In the genomic region with DNA sequence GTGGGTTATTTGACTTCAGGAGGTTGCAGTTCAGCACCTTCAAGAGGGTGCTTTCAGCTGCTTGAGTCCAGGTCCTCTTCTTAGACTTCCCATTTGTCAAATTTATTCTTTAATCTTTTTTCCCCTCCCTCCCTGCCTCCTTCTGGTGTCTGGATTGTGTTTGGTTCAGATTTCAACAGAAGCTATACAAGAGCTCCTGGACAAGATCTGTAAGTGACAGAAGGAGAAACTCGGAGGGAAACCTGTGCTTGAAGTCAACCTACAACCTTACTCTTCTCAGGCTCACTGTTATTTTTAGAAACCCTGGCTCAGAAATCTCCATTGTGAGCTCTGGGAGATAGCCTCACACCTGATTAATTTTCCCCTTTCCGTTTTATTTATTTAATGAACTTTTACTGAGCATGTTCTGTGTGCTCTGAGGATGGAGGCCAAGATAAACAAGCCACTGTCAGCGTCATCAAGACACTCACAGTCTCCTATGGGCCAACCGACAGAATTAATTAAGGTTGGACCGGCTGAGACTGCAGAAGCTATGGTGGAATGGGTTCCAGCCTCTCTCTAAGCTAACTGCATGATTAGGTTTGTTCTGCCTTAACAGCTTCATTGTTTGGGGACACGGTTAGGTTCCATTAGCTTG, we compare ENCODE assay signal across 29 cellular contexts. TPM values are rescaled to one million over a fixed set of nuclear protein-coding genes. Genes with fewer than 3 reads are reported as not detected.
DNase-seq lines count a peak whose midpoint lies in the region; ATAC-seq and TF ChIP-seq lines count a peak whose summit lies in the region.
"Had no signal": no experiment of that assay in that cellular context is flagged by ENCODE, and none has a peak within 500 bp of the region (broad histone marks: within the 10 kb centered on the region; RNA-seq: fewer than 3 reads in every experiment).

No MANE protein-coding gene starts in this region.

- intact Hi-C loops in ascending aorta (cut with DNase I), result no loop called here

- H3K4me3 Mint-ChIP-seq in T-helper 2 cell treated with Interferon-gamma antibody and Interleukin-4, amounts not matched to agents 5 μg/mL and 100 μg/mL, for 36 hours, result peak overlapping the region; percentile 80
- H3K4me3 Mint-ChIP-seq in neural progenitor cell (no peak overlapping the region), GM23338 (no peak overlapping the region)
- H3K4me3 Mint-ChIP-seq: activated CD4-positive, alpha-beta memory T cell treated with anti-CD3 and anti-CD28 coated beads for 36 hours had no signal

- no peak for ATAC-seq in GM23338
- ATAC-seq in HG03439 (IDR thresholded peaks at IDR 0.05; ENCODE audit: unreplicated experiment), result no peak
- ATAC-seq: activated T-cell treated with anti-CD3 and anti-CD28 coated beads, Interleukin-2, amount 50 U/mL, for 72 hours had no signal

- H3K9me3 ChIP-seq in ascending aorta (no peaks in the 10 kb centered on the region), neural progenitor cell (ENCODE audit: low read depth) (no peaks in the 10 kb centered on the region)
- H3K9me3 ChIP-seq: SJCRH30, testis, vagina had no signal

- H4K20me1 ChIP-seq in neural progenitor cell (ENCODE audit: low read depth) (no peaks in the 10 kb centered on the region), GM23338 (replicated peaks; ENCODE audit: insufficient read depth) (peaks cover 8% of the 10 kb centered on the region; the same call in 1 of the 2 replicates)

- no peak overlapping the region for H3K27ac Mint-ChIP-seq in T-helper 2 cell treated with Interferon-gamma antibody and Interleukin-4, amounts not matched to agents 5 μg/mL and 100 μg/mL, for 36 hours
- H3K27ac Mint-ChIP-seq in neural progenitor cell (peak overlapping the region; percentile 84), GM23338 (no peak overlapping the region)
- H3K27ac Mint-ChIP-seq: activated CD4-positive, alpha-beta memory T cell treated with anti-CD3 and anti-CD28 coated beads for 36 hours; activated T-cell treated with anti-CD3 and anti-CD28 coated beads, Interleukin-2, amount 50 U/mL, for 72 hours had no signal

- TF ChIP-seq CTCF in ascending aorta (IDR thresholded peaks at IDR 0.05) (no peak), neural progenitor cell (IDR thresholded peaks at IDR 0.05) (no peak), GM23338 (conservative IDR thresholded peaks at IDR 0.05; ENCODE audit: low read depth in 2 of 2) (no peak)

- no peaks in the 10 kb centered on the region for H3K36me3 ChIP-seq in ascending aorta
- H3K36me3 ChIP-seq in neural progenitor cell, result no peaks in the 10 kb centered on the region
- no peaks in the 10 kb centered on the region for H3K36me3 ChIP-seq in GM23338 (ENCODE audit: insufficient read depth)
- H3K36me3 ChIP-seq: brain microvascular endothelial cell, SJCRH30, vagina had no signal

- no peak overlapping the region for H2AFZ ChIP-seq in neural progenitor cell (replicated peaks)
- no peak overlapping the region for H2AFZ ChIP-seq in GM23338

- in situ Hi-C loops in Caki2 (cut with HindIII; ENCODE audit: low pct_unique_long_range_greater_than_20kb, low sequenced_read_pairs), result no loop called here

- no peak overlapping the region for H3K9ac ChIP-seq in neural progenitor cell

- H3K9me3 Mint-ChIP-seq in T-helper 2 cell treated with Interferon-gamma antibody and Interleukin-4, amounts not matched to agents 5 μg/mL and 100 μg/mL, for 36 hours, result no peaks in the 10 kb centered on the region
- H3K9me3 Mint-ChIP-seq in neural progenitor cell, result peaks cover 2% of the 10 kb centered on the region
- H3K9me3 Mint-ChIP-seq in GM23338, result no peaks in the 10 kb centered on the region
- H3K9me3 Mint-ChIP-seq: activated CD4-positive, alpha-beta memory T cell treated with anti-CD3 and anti-CD28 coated beads for 36 hours; activated naive CD4-positive, alpha-beta T cell treated with anti-CD3 and anti-CD28 coated beads for 36 hours; activated T-cell treated with anti-CD3 and anti-CD28 coated beads, Interleukin-2, amount 50 U/mL, for 72 hours had no signal

- H3K79me2 ChIP-seq in neural progenitor cell (ENCODE audit: low read depth) (no peaks in the 10 kb centered on the region), GM23338 (replicated peaks; ENCODE audit: insufficient read depth) (no peaks in the 10 kb centered on the region)

- H3K4me2 ChIP-seq in neural progenitor cell (no peak overlapping the region), GM23338 (no peak overlapping the region)

- peaks cover 9% of the 10 kb centered on the region for H3K36me3 Mint-ChIP-seq in T-helper 2 cell treated with Interferon-gamma antibody and Interleukin-4, amounts not matched to agents 5 μg/mL and 100 μg/mL, for 36 hours (ENCODE audit: low read depth)
- H3K36me3 Mint-ChIP-seq in neural progenitor cell (peaks cover 11% of the 10 kb centered on the region), GM23338 (ENCODE audit: low read depth) (no peaks in the 10 kb centered on the region; the same call in 2 of the 3 replicates)

- peaks cover 3 to 12% of the 10 kb centered on the region in 2 donors for H3K4me1 ChIP-seq in ascending aorta
- H3K4me1 ChIP-seq in neural progenitor cell, result peaks cover 37% of the 10 kb centered on the region
- peaks cover 34% of the 10 kb centered on the region for H3K4me1 ChIP-seq in GM23338 (ENCODE audit: insufficient read depth)
- H3K4me1 ChIP-seq: SJCRH30, testis had no signal

- H3K27me3 Mint-ChIP-seq in T-helper 2 cell treated with Interferon-gamma antibody and Interleukin-4, amounts not matched to agents 5 μg/mL and 100 μg/mL, for 36 hours (ENCODE audit: low read depth), result no peaks in the 10 kb centered on the region
- H3K27me3 Mint-ChIP-seq in neural progenitor cell (ENCODE audit: insufficient read depth, low read depth) (peaks cover 3% of the 10 kb centered on the region), GM23338 (ENCODE audit: insufficient read depth, low read depth, poor library complexity) (peaks cover 53% of the 10 kb centered on the region)
- H3K27me3 Mint-ChIP-seq: activated CD4-positive, alpha-beta memory T cell treated with anti-CD3 and anti-CD28 coated beads for 36 hours had no signal

- H3F3A ChIP-seq in neural progenitor cell (ENCODE audit: low read depth) (peaks cover 25% of the 10 kb centered on the region), GM23338 (replicated peaks; ENCODE audit: low read depth) (peaks cover 12% of the 10 kb centered on the region; the same call in 1 of the 2 replicates)

- peaks cover 29% of the 10 kb centered on the region for H3K4me1 Mint-ChIP-seq in T-helper 2 cell treated with Interferon-gamma antibody and Interleukin-4, amounts not matched to agents 5 μg/mL and 100 μg/mL, for 36 hours (ENCODE audit: low read depth)
- H3K4me1 Mint-ChIP-seq in neural progenitor cell (peaks cover 62% of the 10 kb centered on the region), GM23338 (peaks cover 46% of the 10 kb centered on the region)

- H3K4me3 ChIP-seq in ascending aorta (peak overlapping the region; percentile 7 to 65), neural progenitor cell (no peak overlapping the region), GM23338 (no peak overlapping the region)
- H3K4me3 ChIP-seq: SJCRH30, testis, vagina had no signal

- no peak for DNase-seq in T-helper 2 cell treated with Interferon-gamma antibody and Interleukin-4, amounts not matched to agents 5 μg/mL and 100 μg/mL, for 36 hours (ENCODE audit: low spot score)
- no peak for DNase-seq in T-helper 2 cell
- DNase-seq in Caki2 (ENCODE audit: low read depth), result peak; percentile 84
- DNase-seq in ascending aorta (ENCODE audit: low spot score in 2 of 2), result no peak
- DNase-seq in neural progenitor cell (ENCODE audit: low spot score), result no peak
- no peak for DNase-seq in GM23338 (ENCODE audit: low spot score)
- DNase-seq in activated CD4-positive, CD25-positive, alpha-beta regulatory T cell (lab: John Stamatoyannopoulos, UW), result no peak
- DNase-seq: activated CD4-positive, alpha-beta memory T cell treated with anti-CD3 and anti-CD28 coated beads for 36 hours; activated naive CD4-positive, alpha-beta T cell treated with anti-CD3 and anti-CD28 coated beads for 36 hours; activated T-cell treated with anti-CD3 and anti-CD28 coated beads, Interleukin-2, amount 50 U/mL, for 72 hours; amniotic stem cell; brain microvascular endothelial cell; CD4-positive, CD25-positive, alpha-beta regulatory T cell; DND-41; glutamatergic neuron; IMR-90; islet precursor cell; NCI-H1048; NCI-H1694; NCI-H446 treated with DMSO at 0.1 percent for 48 hours; NCI-H82; SJCRH30; stimulated activated naive CD4-positive, alpha-beta T cell; SW 1271; testis had no signal

- H3K27ac ChIP-seq in ascending aorta (peak overlapping the region; percentile 93 to 94), neural progenitor cell (no peak overlapping the region), GM23338 (ENCODE audit: low read depth) (no peak overlapping the region)
- H3K27ac ChIP-seq: brain microvascular endothelial cell, epithelial cell of prostate, SJCRH30, testis, vagina had no signal

- H3K27me3 ChIP-seq in ascending aorta, result no peaks in the 10 kb centered on the region
- H3K27me3 ChIP-seq in neural progenitor cell, result peaks cover 35% of the 10 kb centered on the region
- H3K27me3 ChIP-seq in GM23338 (ENCODE audit: insufficient read depth), result peaks cover 80% of the 10 kb centered on the region
- H3K27me3 ChIP-seq: brain microvascular endothelial cell, testis, vagina had no signal

- no peaks in the 10 kb centered on the region for H3K9me2 ChIP-seq in GM23338 (ENCODE audit: insufficient read depth)

TF ChIP-seq in GM23338, 12 proteins besides CTCF, POLR2A, EP300 and RAD21 (continues in another document):
- TF ChIP-seq STAT1 (IDR thresholded peaks at IDR 0.05; ENCODE audit: unreplicated experiment) (no peak), NANOG (IDR thresholded peaks at IDR 0.05; ENCODE audit: borderline replicate concordance) (no peak), ZNF114 (CRISPR knock-in tag; IDR thresholded peaks at IDR 0.05) (no peak)

RNA-seq across cellular contexts. Expression of a gene that starts 13.4 kb away (rescaled TPM):
- 0.64 TPM in 1 of 2 replicates, not detected in the other for total RNA-seq in Caki2 (2014; rRNA removed; shearing (Covaris generic); ENCODE audit: low replicate concordance)
- total RNA-seq in ascending aorta (82.1 TPM), neural progenitor cell (ENCODE audit: low replicate concordance) (1.5 and 5.3 TPM in 2 replicates)
- 0.59 and 2.2 TPM in 2 replicates for total RNA-seq in GM23338 (2014; rRNA removed; shearing (Covaris generic))
- polyA plus RNA-seq in GM23338 (2016; fragmentation: Nextera tagmentation; extraction: Ambion mirVana), result 0.28 and 0.52 TPM in 2 replicates
- total RNA-seq: IMR-90, SJCRH30 had no signal
- polyA plus RNA-seq: IMR-90 had no signal

RNA-seq across cellular contexts. Expression of a gene that starts 25.6 kb away (rescaled TPM):
- 6.6 and 9.2 TPM in 2 replicates for total RNA-seq in Caki2 (2014; rRNA removed; shearing (Covaris generic); ENCODE audit: low replicate concordance)
- total RNA-seq in ascending aorta, result 28.7 TPM
- total RNA-seq in neural progenitor cell (ENCODE audit: low replicate concordance), result 2.3 and 3.8 TPM in 2 replicates
- total RNA-seq in GM23338 (2014; rRNA removed; shearing (Covaris generic)), result 7.6 and 8.4 TPM in 2 replicates
- polyA plus RNA-seq in GM23338 (2016; fragmentation: Nextera tagmentation; extraction: Ambion mirVana), result 26.6 and 26.9 TPM in 2 replicates
- total RNA-seq: activated CD4-positive, alpha-beta memory T cell treated with anti-CD3 and anti-CD28 coated beads for 36 hours; activated naive CD4-positive, alpha-beta T cell treated with anti-CD3 and anti-CD28 coated beads for 36 hours; activated T-cell treated with anti-CD3 and anti-CD28 coated beads, Interleukin-2, amount 50 U/mL, for 72 hours; CD4-positive, CD25-positive, alpha-beta regulatory T cell; chondrocyte; IMR-90; SJCRH30 had no signal
- polyA plus RNA-seq: CD4-positive, CD25-positive, alpha-beta regulatory T cell; IMR-90 had no signal

Comparison
In these comparisons a context has a peak if more than half of its experiments do, and no peak if none do; other contexts are left out.
1. H3K27ac ChIP-seq: peak in ascending aorta (2 of 2); none in neural progenitor cell (single experiment) and GM23338 (single experiment).
2. H3K4me3 ChIP-seq: peak in ascending aorta (2 of 2); none in neural progenitor cell (single experiment) and GM23338 (single experiment).
3. RNA of a gene that starts 13.4 kb away (total RNA-seq): 82.1 TPM in ascending aorta (single experiment); 1.5 to 5.3 TPM in neural progenitor cell, 0.64 TPM in Caki2 and 0.59 to 2.2 TPM in GM23338; every median in the first group is over 10 times any median in the second.